26 cellular contexts compared by ENCODE assay signal in the genomic region with DNA sequence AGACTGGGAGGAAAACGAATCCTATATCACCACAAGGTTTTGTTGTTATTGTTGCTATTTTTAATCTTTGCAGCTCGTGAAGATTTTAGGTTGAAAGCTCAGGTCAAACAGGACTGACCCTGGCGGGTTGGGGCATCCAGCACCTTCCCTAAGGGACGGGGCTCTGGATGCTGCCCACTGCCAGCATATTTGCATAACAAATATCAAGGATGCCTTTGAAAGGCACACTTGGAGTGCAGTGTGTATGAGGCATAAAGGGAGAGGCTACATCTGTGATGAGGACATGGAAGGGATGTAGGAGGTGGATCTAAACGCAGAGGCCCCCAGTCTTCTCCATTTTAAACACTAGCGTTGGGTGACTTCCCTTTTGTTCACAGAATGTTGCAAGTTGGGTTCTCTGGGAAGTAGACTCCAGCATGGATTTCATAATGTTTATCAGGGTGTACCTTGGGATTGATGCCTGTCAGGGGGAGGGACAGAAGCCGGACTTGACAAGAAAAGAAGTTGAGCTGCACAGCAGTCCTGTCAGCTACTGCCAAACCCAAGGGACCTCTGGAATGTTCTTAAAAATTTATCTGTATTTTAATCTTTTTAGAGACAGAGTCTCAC.
"Had no signal": no experiment of that assay in that cellular context is flagged by ENCODE, and none has a peak within 500 bp of the region (broad histone marks: within the 10 kb centered on the region; RNA-seq: fewer than 3 reads in every experiment).

No MANE protein-coding gene starts in this region.

- DNase-seq: activated CD4-positive, alpha-beta T cell treated with anti-CD3 and anti-CD28 coated beads for 36 hours; activated CD4-positive, alpha-beta T cell treated with anti-CD3 and anti-CD28 coated beads, Interleukin-2, amount 50 U/mL, for 4 hours; activated CD8-positive, alpha-beta memory T cell treated with anti-CD3 and anti-CD28 coated beads for 24 hours; activated CD8-positive, alpha-beta memory T cell treated with anti-CD3 and anti-CD28 coated beads, Interleukin-2, amount 50 U/mL, for 4 hours; activated T-cell treated with anti-CD3 and anti-CD28 coated beads, Interleukin-2, amount 50 U/mL, for 24 hours; brain microvascular endothelial cell; central memory CD4-positive, alpha-beta T cell; effector memory CD8-positive, alpha-beta T cell; esophagus squamous epithelium; gastrocnemius medialis; hypothalamus; lower lobe of right lung; mesendoderm; mucosa of descending colon; nephron progenitor cell; nucleus accumbens; right cardiac atrium; stimulated activated CD4-positive, alpha-beta T cell treated with anti-CD3 and anti-CD28 coated beads, Interleukin-12 subunit alpha, Interleukin-12 subunit beta, amount 100 ng/mL, for 4 hours; stimulated activated CD4-positive, alpha-beta T cell treated with anti-CD3 and anti-CD28 coated beads, Interleukin-4, amount 100 ng/mL, for 4 hours; stimulated activated naive CD8-positive, alpha-beta T cell treated with anti-CD3 and anti-CD28 coated beads, Interleukin-15, Interleukin-2, amounts not matched to agents 100 U/mL and 50 U/mL, for 24 hours; upper lobe of left lung; WERI-Rb-1 had no signal

- H3K9me3 ChIP-seq: ascending aorta, esophagus squamous epithelium, gastrocnemius medialis, lower lobe of right lung, mucosa of descending colon, upper lobe of left lung had no signal

- H3K27ac ChIP-seq: ascending aorta, esophagus squamous epithelium, gastrocnemius medialis, lower lobe of right lung, parathyroid adenoma, upper lobe of left lung, WERI-Rb-1 had no signal

- H3K36me3 ChIP-seq: WERI-Rb-1 had no signal

- H3K27me3 ChIP-seq: ascending aorta, brain microvascular endothelial cell, esophagus squamous epithelium, gastrocnemius medialis, upper lobe of left lung had no signal

- ATAC-seq: activated CD4-positive, alpha-beta T cell treated with anti-CD3 and anti-CD28 coated beads for 36 hours; activated naive CD4-positive, alpha-beta T cell treated with anti-CD3 and anti-CD28 coated beads, Interleukin-2, amount 50 U/mL, for 72 hours; activated T-helper 17 cell treated with anti-CD3 and anti-CD28 coated beads, Interleukin-2, amount 50 U/mL, for 72 hours; effector memory CD8-positive, alpha-beta T cell; gastrocnemius medialis; mucosa of descending colon; stimulated activated naive CD8-positive, alpha-beta T cell treated with anti-CD3 and anti-CD28 coated beads, Interleukin-15, Interleukin-2, amounts not matched to agents 100 U/mL and 50 U/mL, for 24 hours had no signal

- H3K9ac ChIP-seq: parathyroid adenoma had no signal

- H3K4me1 ChIP-seq: ascending aorta, esophagus squamous epithelium, gastrocnemius medialis, lower lobe of right lung, parathyroid adenoma, upper lobe of left lung had no signal

- H3K4me3 ChIP-seq: ascending aorta, esophagus squamous epithelium, gastrocnemius medialis, lower lobe of right lung, mucosa of descending colon, upper lobe of left lung had no signal
